ENCODE assay signal across 1 cellular context in the genomic region with DNA sequence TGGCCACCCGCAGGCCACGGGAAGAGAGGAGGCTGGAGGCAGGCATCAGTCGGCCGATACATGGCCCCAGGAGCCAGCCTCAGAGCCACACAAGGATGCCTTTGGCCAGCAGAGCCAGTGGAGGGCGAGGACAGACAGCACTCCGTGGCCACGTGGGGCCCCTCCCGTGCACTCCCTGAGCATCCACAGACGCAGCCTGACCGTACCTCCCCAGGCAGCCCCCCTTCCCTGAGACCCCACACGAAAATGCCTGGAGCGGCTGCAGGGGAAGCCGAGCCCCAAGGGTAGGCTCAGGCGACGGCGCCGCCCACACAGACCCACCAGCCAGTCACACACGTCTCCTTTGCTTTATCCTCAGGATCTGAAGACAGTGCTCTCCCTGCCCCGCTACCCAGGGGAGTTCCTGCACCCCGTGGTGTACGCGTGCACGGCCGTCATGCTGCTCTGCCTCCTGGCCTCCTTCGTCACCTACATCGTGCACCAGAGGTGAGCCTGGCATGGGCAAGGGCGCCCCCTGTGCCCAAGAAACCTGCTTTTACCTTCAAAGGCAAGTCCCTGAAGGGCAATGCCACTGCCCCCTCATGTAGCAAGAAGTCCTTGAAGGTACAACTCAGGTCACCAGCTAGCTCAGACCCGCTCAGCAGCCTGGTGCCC.
TF ChIP-seq lines count a peak whose summit lies in the region.

No MANE protein-coding gene starts in this region.

TF ChIP-seq in WTC11, 78 proteins besides CTCF, POLR2A, EP300 and RAD21 (continued from another document):
- TF ChIP-seq, protein P1, sequence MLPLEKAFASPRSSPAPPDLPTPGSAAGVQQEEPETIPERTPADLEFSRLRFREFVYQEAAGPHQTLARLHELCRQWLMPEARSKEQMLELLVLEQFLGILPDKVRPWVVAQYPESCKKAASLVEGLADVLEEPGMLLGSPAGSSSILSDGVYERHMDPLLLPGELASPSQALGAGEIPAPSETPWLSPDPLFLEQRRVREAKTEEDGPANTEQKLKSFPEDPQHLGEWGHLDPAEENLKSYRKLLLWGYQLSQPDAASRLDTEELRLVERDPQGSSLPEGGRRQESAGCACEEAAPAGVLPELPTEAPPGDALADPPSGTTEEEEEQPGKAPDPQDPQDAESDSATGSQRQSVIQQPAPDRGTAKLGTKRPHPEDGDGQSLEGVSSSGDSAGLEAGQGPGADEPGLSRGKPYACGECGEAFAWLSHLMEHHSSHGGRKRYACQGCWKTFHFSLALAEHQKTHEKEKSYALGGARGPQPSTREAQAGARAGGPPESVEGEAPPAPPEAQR (CRISPR knock-in tag; IDR thresholded peaks at IDR 0.05) = no peak
- TF ChIP-seq ZNF423 (CRISPR knock-in tag; IDR thresholded peaks at IDR 0.05) (no peak), RORB (CRISPR knock-in tag; IDR thresholded peaks at IDR 0.05) (no peak), TEAD1 (CRISPR knock-in tag; IDR thresholded peaks at IDR 0.05) (no peak), ZBTB21 (CRISPR knock-in tag; IDR thresholded peaks at IDR 0.05; ENCODE audit: borderline replicate concordance) (no peak), GRHL2 (CRISPR knock-in tag; IDR thresholded peaks at IDR 0.05; ENCODE audit: insufficient replicate concordance, severe bottlenecking) (no peak), FOXP1 (CRISPR knock-in tag; IDR thresholded peaks at IDR 0.05; ENCODE audit: borderline replicate concordance) (no peak), OVOL2 (CRISPR knock-in tag; IDR thresholded peaks at IDR 0.05; ENCODE audit: borderline replicate concordance) (no peak)
- TF ChIP-seq, protein P2, sequence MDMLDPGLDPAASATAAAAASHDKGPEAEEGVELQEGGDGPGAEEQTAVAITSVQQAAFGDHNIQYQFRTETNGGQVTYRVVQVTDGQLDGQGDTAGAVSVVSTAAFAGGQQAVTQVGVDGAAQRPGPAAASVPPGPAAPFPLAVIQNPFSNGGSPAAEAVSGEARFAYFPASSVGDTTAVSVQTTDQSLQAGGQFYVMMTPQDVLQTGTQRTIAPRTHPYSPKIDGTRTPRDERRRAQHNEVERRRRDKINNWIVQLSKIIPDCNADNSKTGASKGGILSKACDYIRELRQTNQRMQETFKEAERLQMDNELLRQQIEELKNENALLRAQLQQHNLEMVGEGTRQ (CRISPR knock-in tag; IDR thresholded peaks at IDR 0.05) = no peak
- TF ChIP-seq, protein P3, sequence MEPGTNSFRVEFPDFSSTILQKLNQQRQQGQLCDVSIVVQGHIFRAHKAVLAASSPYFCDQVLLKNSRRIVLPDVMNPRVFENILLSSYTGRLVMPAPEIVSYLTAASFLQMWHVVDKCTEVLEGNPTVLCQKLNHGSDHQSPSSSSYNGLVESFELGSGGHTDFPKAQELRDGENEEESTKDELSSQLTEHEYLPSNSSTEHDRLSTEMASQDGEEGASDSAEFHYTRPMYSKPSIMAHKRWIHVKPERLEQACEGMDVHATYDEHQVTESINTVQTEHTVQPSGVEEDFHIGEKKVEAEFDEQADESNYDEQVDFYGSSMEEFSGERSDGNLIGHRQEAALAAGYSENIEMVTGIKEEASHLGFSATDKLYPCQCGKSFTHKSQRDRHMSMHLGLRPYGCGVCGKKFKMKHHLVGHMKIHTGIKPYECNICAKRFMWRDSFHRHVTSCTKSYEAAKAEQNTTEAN (CRISPR knock-in tag; IDR thresholded peaks at IDR 0.05) = no peak
- TF ChIP-seq, protein P4, sequence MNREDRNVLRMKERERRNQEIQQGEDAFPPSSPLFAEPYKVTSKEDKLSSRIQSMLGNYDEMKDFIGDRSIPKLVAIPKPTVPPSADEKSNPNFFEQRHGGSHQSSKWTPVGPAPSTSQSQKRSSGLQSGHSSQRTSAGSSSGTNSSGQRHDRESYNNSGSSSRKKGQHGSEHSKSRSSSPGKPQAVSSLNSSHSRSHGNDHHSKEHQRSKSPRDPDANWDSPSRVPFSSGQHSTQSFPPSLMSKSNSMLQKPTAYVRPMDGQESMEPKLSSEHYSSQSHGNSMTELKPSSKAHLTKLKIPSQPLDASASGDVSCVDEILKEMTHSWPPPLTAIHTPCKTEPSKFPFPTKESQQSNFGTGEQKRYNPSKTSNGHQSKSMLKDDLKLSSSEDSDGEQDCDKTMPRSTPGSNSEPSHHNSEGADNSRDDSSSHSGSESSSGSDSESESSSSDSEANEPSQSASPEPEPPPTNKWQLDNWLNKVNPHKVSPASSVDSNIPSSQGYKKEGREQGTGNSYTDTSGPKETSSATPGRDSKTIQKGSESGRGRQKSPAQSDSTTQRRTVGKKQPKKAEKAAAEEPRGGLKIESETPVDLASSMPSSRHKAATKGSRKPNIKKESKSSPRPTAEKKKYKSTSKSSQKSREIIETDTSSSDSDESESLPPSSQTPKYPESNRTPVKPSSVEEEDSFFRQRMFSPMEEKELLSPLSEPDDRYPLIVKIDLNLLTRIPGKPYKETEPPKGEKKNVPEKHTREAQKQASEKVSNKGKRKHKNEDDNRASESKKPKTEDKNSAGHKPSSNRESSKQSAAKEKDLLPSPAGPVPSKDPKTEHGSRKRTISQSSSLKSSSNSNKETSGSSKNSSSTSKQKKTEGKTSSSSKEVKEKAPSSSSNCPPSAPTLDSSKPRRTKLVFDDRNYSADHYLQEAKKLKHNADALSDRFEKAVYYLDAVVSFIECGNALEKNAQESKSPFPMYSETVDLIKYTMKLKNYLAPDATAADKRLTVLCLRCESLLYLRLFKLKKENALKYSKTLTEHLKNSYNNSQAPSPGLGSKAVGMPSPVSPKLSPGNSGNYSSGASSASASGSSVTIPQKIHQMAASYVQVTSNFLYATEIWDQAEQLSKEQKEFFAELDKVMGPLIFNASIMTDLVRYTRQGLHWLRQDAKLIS (CRISPR knock-in tag; IDR thresholded peaks at IDR 0.05; ENCODE audit: borderline replicate concordance) = no peak
- TF ChIP-seq, protein P5, sequence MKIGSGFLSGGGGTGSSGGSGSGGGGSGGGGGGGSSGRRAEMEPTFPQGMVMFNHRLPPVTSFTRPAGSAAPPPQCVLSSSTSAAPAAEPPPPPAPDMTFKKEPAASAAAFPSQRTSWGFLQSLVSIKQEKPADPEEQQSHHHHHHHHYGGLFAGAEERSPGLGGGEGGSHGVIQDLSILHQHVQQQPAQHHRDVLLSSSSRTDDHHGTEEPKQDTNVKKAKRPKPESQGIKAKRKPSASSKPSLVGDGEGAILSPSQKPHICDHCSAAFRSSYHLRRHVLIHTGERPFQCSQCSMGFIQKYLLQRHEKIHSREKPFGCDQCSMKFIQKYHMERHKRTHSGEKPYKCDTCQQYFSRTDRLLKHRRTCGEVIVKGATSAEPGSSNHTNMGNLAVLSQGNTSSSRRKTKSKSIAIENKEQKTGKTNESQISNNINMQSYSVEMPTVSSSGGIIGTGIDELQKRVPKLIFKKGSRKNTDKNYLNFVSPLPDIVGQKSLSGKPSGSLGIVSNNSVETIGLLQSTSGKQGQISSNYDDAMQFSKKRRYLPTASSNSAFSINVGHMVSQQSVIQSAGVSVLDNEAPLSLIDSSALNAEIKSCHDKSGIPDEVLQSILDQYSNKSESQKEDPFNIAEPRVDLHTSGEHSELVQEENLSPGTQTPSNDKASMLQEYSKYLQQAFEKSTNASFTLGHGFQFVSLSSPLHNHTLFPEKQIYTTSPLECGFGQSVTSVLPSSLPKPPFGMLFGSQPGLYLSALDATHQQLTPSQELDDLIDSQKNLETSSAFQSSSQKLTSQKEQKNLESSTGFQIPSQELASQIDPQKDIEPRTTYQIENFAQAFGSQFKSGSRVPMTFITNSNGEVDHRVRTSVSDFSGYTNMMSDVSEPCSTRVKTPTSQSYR (CRISPR knock-in tag; IDR thresholded peaks at IDR 0.05) = no peak
- TF ChIP-seq, protein P6, sequence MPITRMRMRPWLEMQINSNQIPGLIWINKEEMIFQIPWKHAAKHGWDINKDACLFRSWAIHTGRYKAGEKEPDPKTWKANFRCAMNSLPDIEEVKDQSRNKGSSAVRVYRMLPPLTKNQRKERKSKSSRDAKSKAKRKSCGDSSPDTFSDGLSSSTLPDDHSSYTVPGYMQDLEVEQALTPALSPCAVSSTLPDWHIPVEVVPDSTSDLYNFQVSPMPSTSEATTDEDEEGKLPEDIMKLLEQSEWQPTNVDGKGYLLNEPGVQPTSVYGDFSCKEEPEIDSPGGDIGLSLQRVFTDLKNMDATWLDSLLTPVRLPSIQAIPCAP (CRISPR knock-in tag; IDR thresholded peaks at IDR 0.05) = no peak
- TF ChIP-seq, protein P7, sequence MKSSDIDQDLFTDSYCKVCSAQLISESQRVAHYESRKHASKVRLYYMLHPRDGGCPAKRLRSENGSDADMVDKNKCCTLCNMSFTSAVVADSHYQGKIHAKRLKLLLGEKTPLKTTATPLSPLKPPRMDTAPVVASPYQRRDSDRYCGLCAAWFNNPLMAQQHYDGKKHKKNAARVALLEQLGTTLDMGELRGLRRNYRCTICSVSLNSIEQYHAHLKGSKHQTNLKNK (CRISPR knock-in tag; IDR thresholded peaks at IDR 0.05) = no peak
- TF ChIP-seq, protein P8, sequence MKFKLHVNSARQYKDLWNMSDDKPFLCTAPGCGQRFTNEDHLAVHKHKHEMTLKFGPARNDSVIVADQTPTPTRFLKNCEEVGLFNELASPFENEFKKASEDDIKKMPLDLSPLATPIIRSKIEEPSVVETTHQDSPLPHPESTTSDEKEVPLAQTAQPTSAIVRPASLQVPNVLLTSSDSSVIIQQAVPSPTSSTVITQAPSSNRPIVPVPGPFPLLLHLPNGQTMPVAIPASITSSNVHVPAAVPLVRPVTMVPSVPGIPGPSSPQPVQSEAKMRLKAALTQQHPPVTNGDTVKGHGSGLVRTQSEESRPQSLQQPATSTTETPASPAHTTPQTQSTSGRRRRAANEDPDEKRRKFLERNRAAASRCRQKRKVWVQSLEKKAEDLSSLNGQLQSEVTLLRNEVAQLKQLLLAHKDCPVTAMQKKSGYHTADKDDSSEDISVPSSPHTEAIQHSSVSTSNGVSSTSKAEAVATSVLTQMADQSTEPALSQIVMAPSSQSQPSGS (CRISPR knock-in tag; IDR thresholded peaks at IDR 0.05; ENCODE audit: borderline replicate concordance, low read depth) = no peak
- TF ChIP-seq, protein P9, sequence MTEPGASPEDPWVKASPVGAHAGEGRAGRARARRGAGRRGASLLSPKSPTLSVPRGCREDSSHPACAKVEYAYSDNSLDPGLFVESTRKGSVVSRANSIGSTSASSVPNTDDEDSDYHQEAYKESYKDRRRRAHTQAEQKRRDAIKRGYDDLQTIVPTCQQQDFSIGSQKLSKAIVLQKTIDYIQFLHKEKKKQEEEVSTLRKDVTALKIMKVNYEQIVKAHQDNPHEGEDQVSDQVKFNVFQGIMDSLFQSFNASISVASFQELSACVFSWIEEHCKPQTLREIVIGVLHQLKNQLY (CRISPR knock-in tag; IDR thresholded peaks at IDR 0.05) = no peak
- TF ChIP-seq, protein P10, sequence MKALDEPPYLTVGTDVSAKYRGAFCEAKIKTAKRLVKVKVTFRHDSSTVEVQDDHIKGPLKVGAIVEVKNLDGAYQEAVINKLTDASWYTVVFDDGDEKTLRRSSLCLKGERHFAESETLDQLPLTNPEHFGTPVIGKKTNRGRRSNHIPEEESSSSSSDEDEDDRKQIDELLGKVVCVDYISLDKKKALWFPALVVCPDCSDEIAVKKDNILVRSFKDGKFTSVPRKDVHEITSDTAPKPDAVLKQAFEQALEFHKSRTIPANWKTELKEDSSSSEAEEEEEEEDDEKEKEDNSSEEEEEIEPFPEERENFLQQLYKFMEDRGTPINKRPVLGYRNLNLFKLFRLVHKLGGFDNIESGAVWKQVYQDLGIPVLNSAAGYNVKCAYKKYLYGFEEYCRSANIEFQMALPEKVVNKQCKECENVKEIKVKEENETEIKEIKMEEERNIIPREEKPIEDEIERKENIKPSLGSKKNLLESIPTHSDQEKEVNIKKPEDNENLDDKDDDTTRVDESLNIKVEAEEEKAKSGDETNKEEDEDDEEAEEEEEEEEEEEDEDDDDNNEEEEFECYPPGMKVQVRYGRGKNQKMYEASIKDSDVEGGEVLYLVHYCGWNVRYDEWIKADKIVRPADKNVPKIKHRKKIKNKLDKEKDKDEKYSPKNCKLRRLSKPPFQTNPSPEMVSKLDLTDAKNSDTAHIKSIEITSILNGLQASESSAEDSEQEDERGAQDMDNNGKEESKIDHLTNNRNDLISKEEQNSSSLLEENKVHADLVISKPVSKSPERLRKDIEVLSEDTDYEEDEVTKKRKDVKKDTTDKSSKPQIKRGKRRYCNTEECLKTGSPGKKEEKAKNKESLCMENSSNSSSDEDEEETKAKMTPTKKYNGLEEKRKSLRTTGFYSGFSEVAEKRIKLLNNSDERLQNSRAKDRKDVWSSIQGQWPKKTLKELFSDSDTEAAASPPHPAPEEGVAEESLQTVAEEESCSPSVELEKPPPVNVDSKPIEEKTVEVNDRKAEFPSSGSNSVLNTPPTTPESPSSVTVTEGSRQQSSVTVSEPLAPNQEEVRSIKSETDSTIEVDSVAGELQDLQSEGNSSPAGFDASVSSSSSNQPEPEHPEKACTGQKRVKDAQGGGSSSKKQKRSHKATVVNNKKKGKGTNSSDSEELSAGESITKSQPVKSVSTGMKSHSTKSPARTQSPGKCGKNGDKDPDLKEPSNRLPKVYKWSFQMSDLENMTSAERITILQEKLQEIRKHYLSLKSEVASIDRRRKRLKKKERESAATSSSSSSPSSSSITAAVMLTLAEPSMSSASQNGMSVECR (CRISPR knock-in tag; IDR thresholded peaks at IDR 0.05; ENCODE audit: borderline replicate concordance) = no peak
